14 cellular contexts compared by ENCODE assay signal in the genomic region with DNA sequence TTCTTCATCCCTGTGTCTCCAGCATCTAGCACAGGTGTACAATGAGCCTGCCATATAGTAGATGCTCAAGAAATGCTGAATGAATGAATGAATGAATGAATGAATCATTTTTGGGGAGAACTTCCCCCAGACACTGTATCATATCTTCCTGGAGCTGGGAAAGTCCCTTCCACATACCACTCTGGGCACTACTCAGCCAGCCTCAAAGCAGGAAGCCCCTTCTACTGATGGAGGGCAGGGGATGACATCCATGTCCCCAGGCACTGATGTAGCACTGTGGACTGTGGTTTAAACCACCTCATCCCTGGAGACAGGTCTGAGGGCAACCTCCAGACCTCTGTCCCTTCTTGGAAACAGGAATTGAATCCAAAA. TPM values are rescaled to one million over a fixed set of nuclear protein-coding genes. Genes with fewer than 3 reads are reported as not detected.
DNase-seq lines count a peak whose midpoint lies in the region; ATAC-seq, FAIRE-seq and TF ChIP-seq lines count a peak whose summit lies in the region.
"Had no signal": no experiment of that assay in that cellular context is flagged by ENCODE, and none has a peak within 500 bp of the region (broad histone marks: within the 10 kb centered on the region; RNA-seq: fewer than 3 reads in every experiment).

No MANE protein-coding gene starts in this region.

- peak overlapping the region; percentile 22 for H3K27ac Mint-ChIP-seq in activated naive CD8-positive, alpha-beta T cell
- H3K27ac Mint-ChIP-seq in activated naive CD8-positive, alpha-beta T cell treated with anti-CD3 and anti-CD28 coated beads for 36 hours, result no peak overlapping the region

- H3K36me3 Mint-ChIP-seq in activated naive CD8-positive, alpha-beta T cell, result peaks cover 5% of the 10 kb centered on the region
- peaks cover 4% of the 10 kb centered on the region for H3K36me3 Mint-ChIP-seq in activated naive CD8-positive, alpha-beta T cell treated with anti-CD3 and anti-CD28 coated beads for 36 hours

- no TSS peak for BruUV-seq in endothelial cell of umbilical vein (replicated peaks; lab: Mats Ljungman, UMichigan)

- no peaks in the 10 kb centered on the region for H3K79me2 ChIP-seq in endothelial cell of umbilical vein (ENCODE audit: control insufficient read depth, insufficient read depth, low read length)

- no peaks in the 10 kb centered on the region for H3K9me1 ChIP-seq in endothelial cell of umbilical vein (replicated peaks; ENCODE audit: control insufficient read depth, extremely low read depth, insufficient read depth, low read length)

- H3K9ac ChIP-seq in endothelial cell of umbilical vein (replicated peaks; ENCODE audit: extremely low read depth, insufficient read depth, low read length), result no peak overlapping the region

- H3K4me3 Mint-ChIP-seq in activated naive CD8-positive, alpha-beta T cell, result no peak overlapping the region
- no peak overlapping the region for H3K4me3 Mint-ChIP-seq in activated naive CD8-positive, alpha-beta T cell treated with anti-CD3 and anti-CD28 coated beads for 36 hours

- no peak for DNase-seq in activated naive CD8-positive, alpha-beta T cell treated with anti-CD3 and anti-CD28 coated beads for 36 hours
- DNase-seq in RPMI7951 (ENCODE audit: low read depth), result peak; percentile 83
- DNase-seq in endothelial cell of umbilical vein (ENCODE audit: low read depth, low spot score), result no peak
- DNase-seq in upper lobe of right lung, result no peak
- DNase-seq in GDM1 (lab: John Stamatoyannopoulos, UW), result no peak
- DNase-seq in KBM-7, result no peak
- DNase-seq in Kasumi-1 (lab: John Stamatoyannopoulos, UW), result no peak
- DNase-seq: DMS153, dorsolateral prefrontal cortex, foreskin fibroblast, NCI-H510A treated with DMSO at 0.1 percent for 48 hours, RPMI8226 had no signal

- peaks cover 27% of the 10 kb centered on the region for H3K4me1 ChIP-seq in endothelial cell of umbilical vein (ENCODE audit: control insufficient read depth, extremely low read depth, insufficient read depth, low read length)
- H3K4me1 ChIP-seq in upper lobe of right lung, result peaks cover 24% of the 10 kb centered on the region
- H3K4me1 ChIP-seq: ascending aorta had no signal

- no peak for ATAC-seq in upper lobe of right lung

- POLR2A ChIA-PET in endothelial cell of umbilical vein (lab: Charles Lee), result no interaction called here

- TF ChIP-seq CTCF in endothelial cell of umbilical vein (IDR thresholded peaks at IDR 0.05; ENCODE audit: extremely low read depth in 1 of 2, insufficient read depth in 1 of 2, low read depth in 1 of 2, low read length in 2 of 2) (no peak), upper lobe of right lung (IDR thresholded peaks at IDR 0.05) (no peak)

- no peaks in the 10 kb centered on the region for H3K27me3 ChIP-seq in endothelial cell of umbilical vein (ENCODE audit: control insufficient read depth in 2 of 2, insufficient read depth in 2 of 2, low read length in 2 of 2)
- no peaks in the 10 kb centered on the region for H3K27me3 ChIP-seq in upper lobe of right lung
- H3K27me3 ChIP-seq: ascending aorta, dorsolateral prefrontal cortex had no signal

- peaks cover 4% of the 10 kb centered on the region for H3K27me3 Mint-ChIP-seq in activated naive CD8-positive, alpha-beta T cell
- peaks cover 18% of the 10 kb centered on the region for H3K27me3 Mint-ChIP-seq in activated naive CD8-positive, alpha-beta T cell treated with anti-CD3 and anti-CD28 coated beads for 36 hours

- H3K27ac ChIP-seq in endothelial cell of umbilical vein (ENCODE audit: insufficient read depth, low read depth, low read length) (peak overlapping the region; percentile 97), upper lobe of right lung (peak overlapping the region; percentile 84)

- peaks cover 16% of the 10 kb centered on the region for H3K4me1 Mint-ChIP-seq in activated naive CD8-positive, alpha-beta T cell (ENCODE audit: low read depth)
- H3K4me1 Mint-ChIP-seq in activated naive CD8-positive, alpha-beta T cell treated with anti-CD3 and anti-CD28 coated beads for 36 hours, result peaks cover 17% of the 10 kb centered on the region

- H2AFZ ChIP-seq in endothelial cell of umbilical vein (ENCODE audit: low read depth, low read length), result no peak overlapping the region

- CTCF ChIA-PET in endothelial cell of umbilical vein (lab: Charles Lee), result interaction anchor here (0.8 to 8.4 kb wide), 3 partner anchors 11 to 20 kb away, joined by 3 to 122 read pairs (median 4); no protein-coding TSS in a partner anchor

- dilution Hi-C loops in endothelial cell of umbilical vein (cut with MboI; ENCODE audit: extremely low pct_ligation_motif_present, low sequenced_read_pairs), result no loop called here

- no peak for TF ChIP-seq POLR2A in endothelial cell of umbilical vein (IDR thresholded peaks at IDR 0.05; ENCODE audit: low read depth, low read length)

- no peaks in the 10 kb centered on the region for H4K20me1 ChIP-seq in endothelial cell of umbilical vein (replicated peaks; ENCODE audit: control insufficient read depth, extremely low read depth, insufficient read depth, low read length)

- no peaks in the 10 kb centered on the region for H3K9me3 Mint-ChIP-seq in activated naive CD8-positive, alpha-beta T cell (ENCODE audit: low read depth)
- H3K9me3 Mint-ChIP-seq in activated naive CD8-positive, alpha-beta T cell treated with anti-CD3 and anti-CD28 coated beads for 36 hours, result peaks cover 4% of the 10 kb centered on the region

- H3K36me3 ChIP-seq in endothelial cell of umbilical vein (ENCODE audit: control insufficient read depth in 2 of 2, extremely low read depth in 1 of 2, insufficient read depth in 2 of 2, low read length in 2 of 2) (no peaks in the 10 kb centered on the region), upper lobe of right lung (no peaks in the 10 kb centered on the region)
- H3K36me3 ChIP-seq: ascending aorta had no signal

- in situ Hi-C loops in KBM-7 (cut with MboI; ENCODE audit: low pct_unique_long_range_greater_than_20kb, low sequenced_read_pairs), result no loop called here

- intact Hi-C loops in endothelial cell of umbilical vein (cut with micrococcal nuclease) (no loop called here), upper lobe of right lung (cut with DNase I) (no loop called here)

- H3K4me3 ChIP-seq in endothelial cell of umbilical vein (replicated peaks in 1 of 3; ENCODE audit: insufficient read depth in 1 of 3, low read depth in 1 of 3, low read length in 3 of 3) (no peak overlapping the region), upper lobe of right lung (no peak overlapping the region)
- H3K4me3 ChIP-seq: ascending aorta, dorsolateral prefrontal cortex had no signal

- H3K9me3 ChIP-seq in endothelial cell of umbilical vein (replicated peaks; ENCODE audit: control insufficient read depth, insufficient read depth, low read length), result no peaks in the 10 kb centered on the region
- no peaks in the 10 kb centered on the region for H3K9me3 ChIP-seq in upper lobe of right lung
- H3K9me3 ChIP-seq: ascending aorta had no signal

- H3K4me2 ChIP-seq in endothelial cell of umbilical vein (ENCODE audit: insufficient read depth, low read length), result no peak overlapping the region

- no peak for FAIRE-seq in endothelial cell of umbilical vein (lab: Jason Lieb, UNC)

RNA-seq across cellular contexts. Expression of a gene that starts 4.8 kb away (rescaled TPM):
- total RNA-seq in activated naive CD8-positive, alpha-beta T cell treated with anti-CD3 and anti-CD28 coated beads for 36 hours, result 1 to 10 TPM; 7.5 to 7.8 TPM
- 36.5 and 42.2 TPM in 2 replicates for total RNA-seq in RPMI7951 (2014; rRNA removed; shearing (Covaris generic))
- total RNA-seq in endothelial cell of umbilical vein (not detected in 2 replicates), upper lobe of right lung (18.6 TPM)
- 0.10 and 0.17 TPM in 2 replicates for polyA plus RNA-seq in endothelial cell of umbilical vein
- polyA plus RNA-seq in endothelial cell of umbilical vein (2011; cell fraction: cytosol; rRNA removed), result 0.15 and 0.20 TPM in 2 replicates
- 0.25 and 0.36 TPM in 2 replicates for polyA plus RNA-seq in endothelial cell of umbilical vein (2011; cell fraction: nucleus; rRNA removed)
- polyA plus RNA-seq in endothelial cell of umbilical vein (2012), result 0.20 and 0.24 TPM in 2 replicates
- not detected in 2 replicates for polyA minus RNA-seq in endothelial cell of umbilical vein
- polyA minus RNA-seq in endothelial cell of umbilical vein (2011; cell fraction: cytosol; rRNA and poly(A)+ RNA removed), result 0.92 TPM
- 0.34 and 0.48 TPM in 2 replicates for polyA minus RNA-seq in endothelial cell of umbilical vein (2011; cell fraction: nucleus; rRNA and poly(A)+ RNA removed)

RNA-seq across cellular contexts. Expression of a gene that starts 37.9 kb away (rescaled TPM):
- total RNA-seq in activated naive CD8-positive, alpha-beta T cell treated with anti-CD3 and anti-CD28 coated beads for 36 hours, result 10 to 100 TPM; 37.5 to 42.7 TPM
- total RNA-seq in RPMI7951 (2014; rRNA removed; shearing (Covaris generic)), result not detected in 2 replicates
- 1.7 and 2.2 TPM in 2 replicates for total RNA-seq in endothelial cell of umbilical vein
- polyA plus RNA-seq in endothelial cell of umbilical vein, result 2.5 and 2.8 TPM in 2 replicates
- polyA plus RNA-seq in endothelial cell of umbilical vein (2011; cell fraction: cytosol; rRNA removed), result 0.76 and 0.97 TPM in 2 replicates
- polyA plus RNA-seq in endothelial cell of umbilical vein (2011; cell fraction: nucleus; rRNA removed), result 0.12 and 0.25 TPM in 2 replicates
- polyA plus RNA-seq in endothelial cell of umbilical vein (2012), result 0.39 and 0.86 TPM in 2 replicates
- 0.91 and 1.1 TPM in 2 replicates for polyA minus RNA-seq in endothelial cell of umbilical vein
- polyA minus RNA-seq in endothelial cell of umbilical vein (2011; cell fraction: cytosol; rRNA and poly(A)+ RNA removed), result not detected
- 1.6 TPM in 1 of 2 replicates, not detected in the other for polyA minus RNA-seq in endothelial cell of umbilical vein (2011; cell fraction: nucleus; rRNA and poly(A)+ RNA removed)
- total RNA-seq in upper lobe of right lung, result 22.3 TPM

RNA-seq across cellular contexts. Expression of a gene that starts 45.1 kb away (rescaled TPM):
- total RNA-seq in activated naive CD8-positive, alpha-beta T cell treated with anti-CD3 and anti-CD28 coated beads for 36 hours, result 10 to 100 TPM; 86.5 to 91.3 TPM
- total RNA-seq in RPMI7951 (2014; rRNA removed; shearing (Covaris generic)), result 29.2 and 39.5 TPM in 2 replicates
- total RNA-seq in endothelial cell of umbilical vein, result 96.2 and 102 TPM in 2 replicates
- polyA plus RNA-seq in endothelial cell of umbilical vein, result 97.2 and 112 TPM in 2 replicates
- 77.5 and 84.8 TPM in 2 replicates for polyA plus RNA-seq in endothelial cell of umbilical vein (2011; cell fraction: cytosol; rRNA removed)
- polyA plus RNA-seq in endothelial cell of umbilical vein (2011; cell fraction: nucleus; rRNA removed), result 82.4 and 84.4 TPM in 2 replicates
- 75.5 and 90.0 TPM in 2 replicates for polyA plus RNA-seq in endothelial cell of umbilical vein (2012)
- 56.1 and 74.5 TPM in 2 replicates for polyA minus RNA-seq in endothelial cell of umbilical vein
- 76.5 TPM for polyA minus RNA-seq in endothelial cell of umbilical vein (2011; cell fraction: cytosol; rRNA and poly(A)+ RNA removed)
- 23.5 and 29.3 TPM in 2 replicates for polyA minus RNA-seq in endothelial cell of umbilical vein (2011; cell fraction: nucleus; rRNA and poly(A)+ RNA removed)
- 71.4 TPM for total RNA-seq in upper lobe of right lung

RNA-seq across cellular contexts. Expression of a gene that starts 46.5 kb away (rescaled TPM):
- 1 to 10 TPM; 4.5 to 4.6 TPM for total RNA-seq in activated naive CD8-positive, alpha-beta T cell treated with anti-CD3 and anti-CD28 coated beads for 36 hours
- total RNA-seq in RPMI7951 (2014; rRNA removed; shearing (Covaris generic)), result 35.9 and 56.3 TPM in 2 replicates
- total RNA-seq in endothelial cell of umbilical vein (76.8 and 78.1 TPM in 2 replicates), upper lobe of right lung (66.3 TPM)
- polyA plus RNA-seq in endothelial cell of umbilical vein, result 34.7 and 35.1 TPM in 2 replicates
- polyA plus RNA-seq in endothelial cell of umbilical vein (2011; cell fraction: cytosol; rRNA removed), result 48.9 and 52.2 TPM in 2 replicates
- 40.1 and 41.4 TPM in 2 replicates for polyA plus RNA-seq in endothelial cell of umbilical vein (2011; cell fraction: nucleus; rRNA removed)
- polyA plus RNA-seq in endothelial cell of umbilical vein (2012), result 54.2 and 62.8 TPM in 2 replicates
- 43.7 and 51.4 TPM in 2 replicates for polyA minus RNA-seq in endothelial cell of umbilical vein
- 18.5 TPM for polyA minus RNA-seq in endothelial cell of umbilical vein (2011; cell fraction: cytosol; rRNA and poly(A)+ RNA removed)
- 13.8 and 21.1 TPM in 2 replicates for polyA minus RNA-seq in endothelial cell of umbilical vein (2011; cell fraction: nucleus; rRNA and poly(A)+ RNA removed)
